In the genomic region with DNA sequence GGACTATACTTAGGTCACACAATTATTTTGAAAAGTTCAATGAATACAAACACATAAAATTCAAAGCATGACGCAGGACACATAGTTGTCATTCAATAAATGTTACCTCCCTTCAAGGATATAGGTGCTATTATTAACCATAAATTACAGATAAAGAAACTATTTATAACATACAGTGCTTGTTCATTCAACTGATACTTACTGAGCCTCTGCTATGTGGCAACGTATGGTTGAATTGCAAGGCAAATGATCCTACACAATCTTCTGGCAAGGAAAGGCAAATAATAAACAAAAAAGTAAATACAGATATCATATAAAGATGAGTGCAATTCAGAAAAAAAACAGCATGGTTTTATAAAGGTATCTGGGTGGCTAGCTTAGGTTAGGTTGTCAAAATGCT, we compare ENCODE assay signal across 8 cellular contexts.
"Had no signal": no experiment of that assay in that cellular context is flagged by ENCODE, and none has a peak within 500 bp of the region (broad histone marks: within the 10 kb centered on the region; RNA-seq: fewer than 3 reads in every experiment).

No MANE protein-coding gene starts in this region.

- H3K4me3 ChIP-seq: GM12878 had no signal

- DNase-seq: GDM1, GF-D8 had no signal

- FAIRE-seq: G401.6, GM12878, GM12891, GM12892, GM18507, GM19239 had no signal

- ATAC-seq: GM12878 had no signal
